Comparison of ENCODE assay signal across 7 cellular contexts in genomic region chr1:119141020-119141424, GRCh38. TPM values are rescaled to one million over a fixed set of nuclear protein-coding genes. Genes with fewer than 3 reads are reported as not detected.
DNase-seq lines count a peak whose midpoint lies in the region; ATAC-seq and FAIRE-seq lines count a peak whose summit lies in the region.

No MANE protein-coding gene starts in this region.

- peaks cover 0 to 6% of the 10 kb centered on the region in 2 donors for H3K4me1 ChIP-seq in small intestine (ENCODE audit: control insufficient read depth in 2 of 2, insufficient read depth in 1 of 2, low read depth in 1 of 2, low read length in 1 of 2)

- no peaks in the 10 kb centered on the region for H3K27me3 ChIP-seq in small intestine (ENCODE audit: control insufficient read depth in 2 of 2, insufficient read depth in 2 of 2, low read length in 2 of 2)

- DNase-seq in NCI-H524 (lab: John Stamatoyannopoulos, UW): peak; percentile 62 to 71
- DNase-seq in activated T-helper 1 cell treated with Interleukin-2 at 50 U/mL for 16 hours (ENCODE audit: low read depth): peak; percentile 9
- DNase-seq in Right ventricle myocardium superior: peak; percentile 50
- peak; percentile 19 for DNase-seq in small intestine

- H3K36me3 ChIP-seq in small intestine (ENCODE audit: control insufficient read depth in 2 of 2, insufficient read depth in 2 of 2, low read length in 2 of 2): no peaks in the 10 kb centered on the region

- ATAC-seq in GM19035 (IDR thresholded peaks at IDR 0.05; ENCODE audit: unreplicated experiment) (peak; percentile 7), Right ventricle myocardium superior (ENCODE audit: poor library complexity) (no peak), HG03039 (IDR thresholded peaks at IDR 0.05; ENCODE audit: unreplicated experiment) (no peak), GM19452 (IDR thresholded peaks at IDR 0.05; ENCODE audit: unreplicated experiment) (no peak)

- no peak for FAIRE-seq in small intestine (lab: Jason Lieb, UNC)

- WGBS in small intestine, 3 donors: 34 to 48% (median 39%) methylated on average over 11 of the region's 11 CpGs

- H3K27ac ChIP-seq in small intestine (ENCODE audit: low read depth in 1 of 2, low read length in 1 of 2): peak overlapping the region; percentile 95 to 100

- intact Hi-C loops in Right ventricle myocardium superior (cut with DNase I): no loop called here

- no peaks in the 10 kb centered on the region for H3K9me3 ChIP-seq in small intestine (ENCODE audit: control insufficient read depth, low read depth)

- H3K4me3 ChIP-seq in small intestine (ENCODE audit: low read depth in 1 of 2, low read length in 2 of 2): peak overlapping the region in 1 of 2 donors; percentile 62

RNA-seq across cellular contexts. Expression of gene WARS2, which starts 0.6 kb away (rescaled TPM):
- 6.5 TPM for total RNA-seq in Right ventricle myocardium superior
- 10 to 100 TPM in 1 of 3 donors, 1 to 10 TPM in 2; 4.5 to 11.2 (median 4.6) TPM for polyA plus RNA-seq in small intestine

Comparison
In these comparisons a context has a peak if more than half of its experiments do, and no peak if none do; other contexts are left out.
1. DNase-seq: peak in every context shown above with its lines; median percentile 66 in NCI-H524; 50 in Right ventricle myocardium superior; 19 in small intestine; 9 in activated T-helper 1 cell treated with Interleukin-2 at 50 U/mL for 16 hours.